ENCODE assay signal across 25 cellular contexts in genomic region chr12:108603743-108604142, GRCh38. TPM values are rescaled to one million over a fixed set of nuclear protein-coding genes. Genes with fewer than 3 reads are reported as not detected.
DNase-seq lines count a peak whose midpoint lies in the region; ATAC-seq, FAIRE-seq and TF ChIP-seq lines count a peak whose summit lies in the region.
"Had no signal": no experiment of that assay in that cellular context is flagged by ENCODE, and none has a peak within 500 bp of the region (broad histone marks: within the 10 kb centered on the region; RNA-seq: fewer than 3 reads in every experiment).

No MANE protein-coding gene starts in this region.

- H3K9me3 ChIP-seq in A549 = no peaks in the 10 kb centered on the region
- H3K9me3 ChIP-seq in K562 (replicated peaks; ENCODE audit: control insufficient read depth, insufficient read depth, low read depth, low read length) = no peaks in the 10 kb centered on the region
- H3K9me3 ChIP-seq in kidney (ENCODE audit: control insufficient read depth in 1 of 2, low read length in 2 of 2) = no peaks in the 10 kb centered on the region
- H3K9me3 ChIP-seq in osteoblast (ENCODE audit: low read depth, low read length) = no peaks in the 10 kb centered on the region
- no peaks in the 10 kb centered on the region for H3K9me3 ChIP-seq in hepatocyte (ENCODE audit: low read depth)
- H3K9me3 ChIP-seq: Peyer's patch, SJCRH30 had no signal

- H3K4me1 ChIP-seq in A549 (no peaks in the 10 kb centered on the region), K562 (replicated peaks in 1 of 2; ENCODE audit: control insufficient read depth in 2 of 2, insufficient read depth in 2 of 2, low read length in 2 of 2) (peaks cover 0 to 3% of the 10 kb centered on the region in 2 experiments; a peak in 3 of 5 replicates), kidney (ENCODE audit: control insufficient read depth in 1 of 2, insufficient read depth in 1 of 2, low read depth in 1 of 2, low read length in 2 of 2) (no peaks in the 10 kb centered on the region), osteoblast (ENCODE audit: insufficient read depth, low read length) (no peaks in the 10 kb centered on the region), hepatocyte (ENCODE audit: insufficient read depth) (peaks cover 4% of the 10 kb centered on the region)
- H3K4me1 ChIP-seq: Peyer's patch had no signal

- H3K79me2 ChIP-seq in K562 (ENCODE audit: control insufficient read depth, insufficient read depth, low read length) (no peaks in the 10 kb centered on the region), osteoblast (ENCODE audit: insufficient read depth, low read length) (no peaks in the 10 kb centered on the region), hepatocyte (peaks cover 2% of the 10 kb centered on the region)

- H2AFZ ChIP-seq in K562 (ENCODE audit: low read depth, low read length) = no peak overlapping the region
- no peak overlapping the region for H2AFZ ChIP-seq in osteoblast (ENCODE audit: low read length)
- H2AFZ ChIP-seq in hepatocyte = no peak overlapping the region

- TF ChIP-seq CTCF in A549 (IDR thresholded peaks at IDR 0.05) = no peak
- no peak for TF ChIP-seq CTCF in K562 (IDR thresholded peaks at IDR 0.05 in 2 of 3, conservative IDR thresholded peaks at IDR 0.05 in 1 of 3; ENCODE audit: insufficient read depth in 2 of 3, low read depth in 1 of 3, low read length in 3 of 3)
- no peak for TF ChIP-seq CTCF in kidney (IDR thresholded peaks at IDR 0.05; ENCODE audit: borderline replicate concordance, extremely low read depth, insufficient read depth)
- TF ChIP-seq CTCF in osteoblast (IDR thresholded peaks at IDR 0.05; ENCODE audit: extremely low read depth, low read depth, low read length) = no peak
- no peak for TF ChIP-seq CTCF in hepatocyte (IDR thresholded peaks at IDR 0.05; ENCODE audit: poor library complexity)

- peaks cover 3% of the 10 kb centered on the region for H3K9me1 ChIP-seq in K562 (ENCODE audit: control insufficient read depth, insufficient read depth, low read length)

- no peak for ATAC-seq in A549
- ATAC-seq in K562 = no peak
- no peak for ATAC-seq in Right ventricle myocardium superior (ENCODE audit: poor library complexity)
- ATAC-seq: HCT116 had no signal

- CTCF ChIA-PET in A549 (lab: Yijun Ruan, JAX) (interaction anchor here (1.0 to 20.7 kb wide), 4 partner anchors 10 to 36 kb away, joined by 3 to 533 read pairs (median 86); partner anchors contain the start of genes ISCU and SART3), K562 (lab: Yijun Ruan, JAX; ENCODE audit: low intra/inter-chr PET ratio) (no interaction called here)

- BruUV-seq in K562 (replicated peaks; lab: Mats Ljungman, UMichigan) = no TSS peak

- no peaks in the 10 kb centered on the region for H3K27me3 ChIP-seq in K562 (ENCODE audit: control insufficient read depth in 2 of 2, insufficient read depth in 2 of 2, low read length in 2 of 2)
- H3K27me3 ChIP-seq in osteoblast (ENCODE audit: insufficient read depth, low read length) = no peaks in the 10 kb centered on the region
- H3K27me3 ChIP-seq in hepatocyte = no peaks in the 10 kb centered on the region
- H3K27me3 ChIP-seq: Peyer's patch, SJCRH30 had no signal

- no peak overlapping the region for H3K4me3 ChIP-seq in A549
- no peak overlapping the region for H3K4me3 ChIP-seq in K562
- no peak overlapping the region for H3K4me3 ChIP-seq in kidney (ENCODE audit: low read length in 2 of 2)
- H3K4me3 ChIP-seq in osteoblast (ENCODE audit: insufficient read depth, low read length) = no peak overlapping the region
- H3K4me3 ChIP-seq in hepatocyte = no peak overlapping the region
- H3K4me3 ChIP-seq: GM23338, Peyer's patch, SJCRH30 had no signal

- in situ Hi-C loops in K562 (cut with MboI) = no loop called here

- no peaks in the 10 kb centered on the region for H3K36me3 Mint-ChIP-seq in activated CD4-positive, alpha-beta T cell treated with anti-CD3 and anti-CD28 coated beads, Interleukin-2, amount 10 ng/mL, durations not matched to agents 24 days and 14 days (ENCODE audit: low read depth)
- H3K36me3 Mint-ChIP-seq: CD4-positive, CD25-positive, alpha-beta regulatory T cell had no signal

- H4K20me1 ChIP-seq in K562 (replicated peaks; ENCODE audit: control insufficient read depth, insufficient read depth, low read length) (peaks cover 6% of the 10 kb centered on the region; the same call in 1 of the 2 replicates), osteoblast (ENCODE audit: insufficient read depth, low read length) (no peaks in the 10 kb centered on the region), hepatocyte (ENCODE audit: insufficient read depth, poor library complexity, severe bottlenecking) (no peaks in the 10 kb centered on the region)

- peaks cover 6% of the 10 kb centered on the region for H3K27me3 Mint-ChIP-seq in activated CD4-positive, alpha-beta T cell treated with anti-CD3 and anti-CD28 coated beads, Interleukin-2, amount 10 ng/mL, durations not matched to agents 24 days and 14 days

- H3K4me1 Mint-ChIP-seq in activated CD4-positive, alpha-beta T cell treated with anti-CD3 and anti-CD28 coated beads, Interleukin-2, amount 10 ng/mL, durations not matched to agents 24 days and 14 days = no peaks in the 10 kb centered on the region
- H3K4me1 Mint-ChIP-seq: CD4-positive, CD25-positive, alpha-beta regulatory T cell had no signal

- DNase-seq in A549 (ENCODE audit: low read depth in 1 of 2, low spot score in 1 of 2) = no peak
- DNase-seq in K562 (ENCODE audit: extremely low read depth in 1 of 4, low spot score in 3 of 4) = no peak
- peak; percentile 43 for DNase-seq in kidney
- peak; percentile 19 for DNase-seq in osteoblast (ENCODE audit: insufficient read length, low spot score, missing footprints)
- DNase-seq in Right ventricle myocardium superior = no peak
- no peak for DNase-seq in HT-29 (ENCODE audit: low spot score)
- DNase-seq in hepatocyte (ENCODE audit: low spot score) = no peak
- no peak for DNase-seq in activated CD4-positive, alpha-beta T cell treated with anti-CD3 and anti-CD28 coated beads, Interleukin-2, amount 10 ng/mL, durations not matched to agents 24 days and 14 days
- DNase-seq: CD4-positive, CD25-positive, alpha-beta regulatory T cell; COR-L47; DMS 273 treated with DMSO at 0.1 percent for 48 hours; IMR-90; MV-4-11; NCI-H1694; NCI-H2081; NCI-H2171; NCI-H345; NCI-H524; NCI-H82; Peyer's patch; SJCRH30 had no signal

- 45% methylated on average over 4 of the region's 4 CpGs for WGBS in A549 (ENCODE audit: missing lambda C conversion rate)
- WGBS in K562 (ENCODE audit: insufficient coverage, low coverage, missing lambda C conversion rate) = 10% methylated on average over 4 of the region's 4 CpGs
- 83% methylated on average over 4 of the region's 4 CpGs for WGBS in hepatocyte (ENCODE audit: low lambda C conversion rate, missing lambda C conversion rate)

- H3K27ac ChIP-seq in A549 (no peak overlapping the region), K562 (ENCODE audit: extremely low read depth, low read depth, low read length) (no peak overlapping the region), kidney (ENCODE audit: low read depth in 2 of 2, low read length in 2 of 2) (no peak overlapping the region), osteoblast (ENCODE audit: low read depth, low read length) (no peak overlapping the region), hepatocyte (no peak overlapping the region)
- H3K27ac ChIP-seq: Peyer's patch, SJCRH30 had no signal

- TF ChIP-seq RAD21 in A549 (conservative IDR thresholded peaks at IDR 0.05 in 1 of 2, IDR thresholded peaks at IDR 0.05 in 1 of 2) (no peak), K562 (CRISPR knock-in tag; conservative IDR thresholded peaks at IDR 0.05 in 1 of 2, IDR thresholded peaks at IDR 0.05 in 1 of 2) (no peak)

- H3K9me3 Mint-ChIP-seq in activated CD4-positive, alpha-beta T cell treated with anti-CD3 and anti-CD28 coated beads, Interleukin-2, amount 10 ng/mL, durations not matched to agents 24 days and 14 days = peaks cover 10% of the 10 kb centered on the region
- H3K9me3 Mint-ChIP-seq: GM23338 had no signal

- TF ChIP-seq POLR2A in A549 (IDR thresholded peaks at IDR 0.05; ENCODE audit: low read length) (no peak), K562 (conservative IDR thresholded peaks at IDR 0.05) (no peak)

- H3K4me3 Mint-ChIP-seq in activated CD4-positive, alpha-beta T cell treated with anti-CD3 and anti-CD28 coated beads, Interleukin-2, amount 10 ng/mL, durations not matched to agents 24 days and 14 days = no peak overlapping the region
- H3K4me3 Mint-ChIP-seq: CD4-positive, CD25-positive, alpha-beta regulatory T cell; GM23338 had no signal

- POLR2A ChIA-PET in A549 (lab: Yijun Ruan, JAX) (no interaction called here), K562 (lab: Yijun Ruan, JAX) (interaction anchor here (0.7 to 1.0 kb wide), 2 partner anchors 18 to 24 kb away, joined by 3 read pairs; no protein-coding TSS in a partner anchor)

- intact Hi-C loops in K562 (cut with micrococcal nuclease) (no loop called here), kidney (cut with DNase I) (no loop called here), Right ventricle myocardium superior (cut with DNase I) (no loop called here)
- intact Hi-C loops in activated CD4-positive, alpha-beta T cell treated with anti-CD3 and anti-CD28 coated beads, Interleukin-2, amount 10 ng/mL, durations not matched to agents 24 days and 14 days (cut with micrococcal nuclease) = no loop called here

- H3K9ac ChIP-seq in K562 (ENCODE audit: insufficient read depth in 1 of 2, low read depth in 2 of 2, low read length in 2 of 2) = 0 out of 4 replicates have a peak overlapping the region, but pooled peaks of 1 of the 2 experiments have one; percentile 29
- no peak overlapping the region for H3K9ac ChIP-seq in kidney (ENCODE audit: low read length in 2 of 2)

- no peaks in the 10 kb centered on the region for H3K9me2 ChIP-seq in hepatocyte (replicated peaks; ENCODE audit: insufficient read depth)

- TF ChIP-seq EP300 in A549 (IDR thresholded peaks at IDR 0.05) (no peak), K562 (IDR thresholded peaks at IDR 0.05; ENCODE audit: low read length) (no peak)

- H3K36me3 ChIP-seq in K562 (ENCODE audit: control insufficient read depth, insufficient read depth, low read length) (no peaks in the 10 kb centered on the region), kidney (ENCODE audit: control insufficient read depth in 1 of 2, insufficient read depth in 2 of 2, low read length in 2 of 2) (no peaks in the 10 kb centered on the region), osteoblast (ENCODE audit: insufficient read depth, low read length) (no peaks in the 10 kb centered on the region), hepatocyte (replicated peaks; ENCODE audit: insufficient read depth, low read depth) (no peaks in the 10 kb centered on the region)
- H3K36me3 ChIP-seq: Peyer's patch, SJCRH30 had no signal

- H3K4me2 ChIP-seq in A549 (no peak overlapping the region), K562 (ENCODE audit: insufficient read depth, low read length) (no peak overlapping the region), osteoblast (ENCODE audit: insufficient read depth, low read length) (no peak overlapping the region), hepatocyte (no peak overlapping the region)
- H3K4me2 ChIP-seq: GM23338 had no signal

- H3K27ac Mint-ChIP-seq in activated CD4-positive, alpha-beta T cell treated with anti-CD3 and anti-CD28 coated beads, Interleukin-2, amount 10 ng/mL, durations not matched to agents 24 days and 14 days = no peak overlapping the region
- H3K27ac Mint-ChIP-seq: GM23338 had no signal

- FAIRE-seq in A549 (lab: Jason Lieb, UNC) = no peak
- no peak for FAIRE-seq in K562 (lab: Jason Lieb, UNC)
- FAIRE-seq in kidney (lab: Jason Lieb, UNC) = no peak
- FAIRE-seq: HTR-8/SVneo had no signal

RNA-seq across cellular contexts. Expression of gene TMEM119, which starts 5.9 kb away (rescaled TPM):
- polyA plus RNA-seq in A549 (2011; rRNA removed) (not detected in 2 replicates), A549 (2017; fragmentation: RNase III; extraction: RNeasy Plus Mini Kit Qiagen cat#74134 plus additional on column Dnase treatment) (not detected in 3 replicates), K562 (2011; rRNA removed) (not detected in 2 replicates), K562 (2014; fragmentation: Illumina TruSeq; extraction: Trizol) (not detected in 2 replicates), K562 (2014; fragmentation: Nextera tagmentation; extraction: Ambion mirVana) (not detected), K562 (2014; rRNA removed) (not detected in 2 replicates), kidney (ENCODE audit: insufficient read depth, low read depth, low replicate concordance) (4.1 TPM), hepatocyte (54.4 and 59.6 TPM in 2 replicates)
- polyA plus RNA-seq in A549 (2012; cell fraction: cytosol; rRNA removed) = not detected in 2 replicates
- polyA plus RNA-seq in A549 (2012; cell fraction: nucleus; rRNA removed) = not detected in 2 replicates
- not detected in 2 replicates for polyA minus RNA-seq in A549 (2011; rRNA and poly(A)+ RNA removed)
- total RNA-seq in K562 (2011; cell fraction: chromatin; rRNA removed; ENCODE audit: low replicate concordance) = not detected in 2 replicates
- total RNA-seq in K562 (2011; cell fraction: nucleolus; rRNA removed) = not detected in 2 replicates
- total RNA-seq in K562 (2011; cell fraction: nucleoplasm; rRNA removed) = not detected in 2 replicates
- total RNA-seq in K562 (2014; rRNA removed) (not detected in 2 replicates), K562 (2014; rRNA removed; fragmentation: Illumina TruSeq; extraction: Trizol) (not detected in 2 replicates), K562 (2015; rRNA removed; fragmentation: Illumina TruSeq; extraction: Trizol) (not detected in 2 replicates), K562 (2021) (0.18 TPM in 1 of 2 replicates, not detected in the other), kidney (15.8 TPM), osteoblast (359 and 362 TPM in 2 replicates), Right ventricle myocardium superior (0.54 TPM), hepatocyte (69.7 and 70.1 TPM in 2 replicates)
- polyA plus RNA-seq in K562 (2011; cell fraction: cytosol; rRNA removed) = 0.01 TPM in 1 of 2 replicates, not detected in the other
- not detected in 2 replicates for polyA plus RNA-seq in K562 (2011; cell fraction: nucleus; rRNA removed)
- 0.11 TPM in 1 of 2 replicates, not detected in the other for polyA plus RNA-seq in K562 (2012)
- polyA minus RNA-seq in K562 (2011; rRNA and poly(A)+ RNA removed) = not detected in 2 replicates
- polyA minus RNA-seq in K562 (2011; cell fraction: cytosol; rRNA and poly(A)+ RNA removed) = not detected in 2 replicates
- not detected in 2 replicates for polyA minus RNA-seq in K562 (2011; cell fraction: nucleus; rRNA and poly(A)+ RNA removed)
- not detected in 2 replicates for total RNA-seq in HT-29 (2014; rRNA removed; shearing (Covaris generic))
- 0.47 TPM in 1 of 2 replicates, not detected in the other for total RNA-seq in activated CD4-positive, alpha-beta T cell treated with anti-CD3 and anti-CD28 coated beads, Interleukin-2, amount 10 ng/mL, durations not matched to agents 24 days and 14 days
- total RNA-seq: A673 had no signal

RNA-seq across cellular contexts. Expression of gene SELPLG, which starts 30.0 kb away (rescaled TPM):
- 0.17 and 0.24 TPM in 2 replicates for polyA plus RNA-seq in A549 (2011; rRNA removed)
- 0.30 and 0.49 TPM in 2 replicates for polyA plus RNA-seq in A549 (2012; cell fraction: cytosol; rRNA removed)
- polyA plus RNA-seq in A549 (2012; cell fraction: nucleus; rRNA removed) = 1.2 and 1.3 TPM in 2 replicates
- 0.43 to 0.67 TPM (median 0.65 TPM) in 3 replicates for polyA plus RNA-seq in A549 (2017; fragmentation: RNase III; extraction: RNeasy Plus Mini Kit Qiagen cat#74134 plus additional on column Dnase treatment)
- 0.19 TPM in 1 of 2 replicates, not detected in the other for polyA minus RNA-seq in A549 (2011; rRNA and poly(A)+ RNA removed)
- 0.35 and 0.79 TPM in 2 replicates for total RNA-seq in K562 (2011; cell fraction: chromatin; rRNA removed; ENCODE audit: low replicate concordance)
- 1.1 and 1.5 TPM in 2 replicates for total RNA-seq in K562 (2011; cell fraction: nucleolus; rRNA removed)
- 0.59 and 0.69 TPM in 2 replicates for total RNA-seq in K562 (2011; cell fraction: nucleoplasm; rRNA removed)
- 1.7 and 3.4 TPM in 2 replicates for total RNA-seq in K562 (2014; rRNA removed)
- total RNA-seq in K562 (2014; rRNA removed; fragmentation: Illumina TruSeq; extraction: Trizol) = 0.54 and 0.76 TPM in 2 replicates
- 10.2 TPM in 2 replicates for total RNA-seq in K562 (2015; rRNA removed; fragmentation: Illumina TruSeq; extraction: Trizol)
- 2.2 and 2.5 TPM in 2 replicates for total RNA-seq in K562 (2021)
- 1.4 and 1.6 TPM in 2 replicates for polyA plus RNA-seq in K562 (2011; rRNA removed)
- polyA plus RNA-seq in K562 (2011; cell fraction: cytosol; rRNA removed) = 1.9 and 6.8 TPM in 2 replicates
- polyA plus RNA-seq in K562 (2011; cell fraction: nucleus; rRNA removed) = 0.60 and 0.92 TPM in 2 replicates
- polyA plus RNA-seq in K562 (2012) = 9.4 and 9.9 TPM in 2 replicates
- polyA plus RNA-seq in K562 (2014; fragmentation: Illumina TruSeq; extraction: Trizol) = 3.3 and 3.9 TPM in 2 replicates
- polyA plus RNA-seq in K562 (2014; fragmentation: Nextera tagmentation; extraction: Ambion mirVana) = under 1 TPM; 0.22 to 0.34 TPM
- 1.2 and 2.8 TPM in 2 replicates for polyA plus RNA-seq in K562 (2014; rRNA removed)
- 0.48 and 1.1 TPM in 2 replicates for polyA minus RNA-seq in K562 (2011; rRNA and poly(A)+ RNA removed)
- 0.91 and 0.95 TPM in 2 replicates for polyA minus RNA-seq in K562 (2011; cell fraction: cytosol; rRNA and poly(A)+ RNA removed)
- polyA minus RNA-seq in K562 (2011; cell fraction: nucleus; rRNA and poly(A)+ RNA removed) = 0.27 and 0.44 TPM in 2 replicates
- total RNA-seq in kidney = 14.3 TPM
- 3.7 TPM for polyA plus RNA-seq in kidney (ENCODE audit: insufficient read depth, low read depth, low replicate concordance)
- total RNA-seq in osteoblast = 1.1 and 1.2 TPM in 2 replicates
- 4.2 TPM for total RNA-seq in Right ventricle myocardium superior
- not detected in 2 replicates for total RNA-seq in HT-29 (2014; rRNA removed; shearing (Covaris generic))
- total RNA-seq in hepatocyte = 0.37 and 0.72 TPM in 2 replicates
- 1.5 and 1.8 TPM in 2 replicates for polyA plus RNA-seq in hepatocyte
- total RNA-seq in activated CD4-positive, alpha-beta T cell treated with anti-CD3 and anti-CD28 coated beads, Interleukin-2, amount 10 ng/mL, durations not matched to agents 24 days and 14 days = 47.4 and 49.4 TPM in 2 replicates

RNA-seq across cellular contexts. Expression of gene ISCU, which starts 41.3 kb away (rescaled TPM):
- polyA plus RNA-seq in A549 (2011; rRNA removed) = 174 and 177 TPM in 2 replicates
- 81.6 and 86.3 TPM in 2 replicates for polyA plus RNA-seq in A549 (2012; cell fraction: cytosol; rRNA removed)
- polyA plus RNA-seq in A549 (2012; cell fraction: nucleus; rRNA removed) = 33.9 and 64.2 TPM in 2 replicates
- 97.1 to 101 TPM (median 97.5 TPM) in 3 replicates for polyA plus RNA-seq in A549 (2017; fragmentation: RNase III; extraction: RNeasy Plus Mini Kit Qiagen cat#74134 plus additional on column Dnase treatment)
- polyA minus RNA-seq in A549 (2011; rRNA and poly(A)+ RNA removed) = 42.4 and 60.2 TPM in 2 replicates
- total RNA-seq in K562 (2011; cell fraction: chromatin; rRNA removed; ENCODE audit: low replicate concordance) = 50.8 and 64.7 TPM in 2 replicates
- 37.6 and 42.7 TPM in 2 replicates for total RNA-seq in K562 (2011; cell fraction: nucleolus; rRNA removed)
- total RNA-seq in K562 (2011; cell fraction: nucleoplasm; rRNA removed) = 58.2 and 69.2 TPM in 2 replicates
- 92.5 and 136 TPM in 2 replicates for total RNA-seq in K562 (2014; rRNA removed)
- total RNA-seq in K562 (2014; rRNA removed; fragmentation: Illumina TruSeq; extraction: Trizol) = 74.2 and 77.5 TPM in 2 replicates
- total RNA-seq in K562 (2015; rRNA removed; fragmentation: Illumina TruSeq; extraction: Trizol) = 75.6 and 77.3 TPM in 2 replicates
- total RNA-seq in K562 (2021) = 67.8 and 68.7 TPM in 2 replicates
- 80.9 and 89.6 TPM in 2 replicates for polyA plus RNA-seq in K562 (2011; rRNA removed)
- polyA plus RNA-seq in K562 (2011; cell fraction: cytosol; rRNA removed) = 36.5 and 59.5 TPM in 2 replicates
- polyA plus RNA-seq in K562 (2011; cell fraction: nucleus; rRNA removed) = 120 and 177 TPM in 2 replicates
- 76.7 and 87.8 TPM in 2 replicates for polyA plus RNA-seq in K562 (2012)
- polyA plus RNA-seq in K562 (2014; fragmentation: Illumina TruSeq; extraction: Trizol) = 69.4 and 77.7 TPM in 2 replicates
- 10 to 100 TPM; 15.9 to 19.8 TPM for polyA plus RNA-seq in K562 (2014; fragmentation: Nextera tagmentation; extraction: Ambion mirVana)
- polyA plus RNA-seq in K562 (2014; rRNA removed) = 84.7 and 86.8 TPM in 2 replicates
- polyA minus RNA-seq in K562 (2011; rRNA and poly(A)+ RNA removed) = 65.3 and 73.2 TPM in 2 replicates
- polyA minus RNA-seq in K562 (2011; cell fraction: cytosol; rRNA and poly(A)+ RNA removed) = 16.6 and 26.3 TPM in 2 replicates
- polyA minus RNA-seq in K562 (2011; cell fraction: nucleus; rRNA and poly(A)+ RNA removed) = 25.0 and 57.6 TPM in 2 replicates
- total RNA-seq in kidney = 183 TPM
- polyA plus RNA-seq in kidney (ENCODE audit: insufficient read depth, low read depth, low replicate concordance) = 511 TPM
- 166 and 184 TPM in 2 replicates for total RNA-seq in osteoblast
- total RNA-seq in Right ventricle myocardium superior = 484 TPM
- 71.1 and 91.3 TPM in 2 replicates for total RNA-seq in HT-29 (2014; rRNA removed; shearing (Covaris generic))
- 107 and 116 TPM in 2 replicates for total RNA-seq in hepatocyte
- polyA plus RNA-seq in hepatocyte = 149 and 169 TPM in 2 replicates
- 61.5 and 66.1 TPM in 2 replicates for total RNA-seq in activated CD4-positive, alpha-beta T cell treated with anti-CD3 and anti-CD28 coated beads, Interleukin-2, amount 10 ng/mL, durations not matched to agents 24 days and 14 days

RNA-seq across cellular contexts. Expression of gene SART3, which starts 42.8 kb away (rescaled TPM):
- 51.8 and 52.7 TPM in 2 replicates for polyA plus RNA-seq in A549 (2011; rRNA removed)
- polyA plus RNA-seq in A549 (2012; cell fraction: cytosol; rRNA removed) = 27.4 and 33.8 TPM in 2 replicates
- 33.0 and 47.5 TPM in 2 replicates for polyA plus RNA-seq in A549 (2012; cell fraction: nucleus; rRNA removed)
- 77.2 to 83.2 TPM (median 81.5 TPM) in 3 replicates for polyA plus RNA-seq in A549 (2017; fragmentation: RNase III; extraction: RNeasy Plus Mini Kit Qiagen cat#74134 plus additional on column Dnase treatment)
- polyA minus RNA-seq in A549 (2011; rRNA and poly(A)+ RNA removed) = 53.1 and 59.4 TPM in 2 replicates
- total RNA-seq in K562 (2011; cell fraction: chromatin; rRNA removed; ENCODE audit: low replicate concordance) = 295 and 336 TPM in 2 replicates
- total RNA-seq in K562 (2011; cell fraction: nucleolus; rRNA removed) = 193 and 203 TPM in 2 replicates
- total RNA-seq in K562 (2011; cell fraction: nucleoplasm; rRNA removed) = 258 and 314 TPM in 2 replicates
- 167 and 396 TPM in 2 replicates for total RNA-seq in K562 (2014; rRNA removed)
- 64.7 and 66.7 TPM in 2 replicates for total RNA-seq in K562 (2014; rRNA removed; fragmentation: Illumina TruSeq; extraction: Trizol)
- total RNA-seq in K562 (2015; rRNA removed; fragmentation: Illumina TruSeq; extraction: Trizol) = 103 and 104 TPM in 2 replicates
- 63.2 and 72.6 TPM in 2 replicates for total RNA-seq in K562 (2021)
- 32.1 and 33.7 TPM in 2 replicates for polyA plus RNA-seq in K562 (2011; rRNA removed)
- 11.9 and 18.3 TPM in 2 replicates for polyA plus RNA-seq in K562 (2011; cell fraction: cytosol; rRNA removed)
- polyA plus RNA-seq in K562 (2011; cell fraction: nucleus; rRNA removed) = 128 and 132 TPM in 2 replicates
- 43.0 and 62.6 TPM in 2 replicates for polyA plus RNA-seq in K562 (2012)
- 54.4 and 56.7 TPM in 2 replicates for polyA plus RNA-seq in K562 (2014; fragmentation: Illumina TruSeq; extraction: Trizol)
- 1 to 10 TPM; 8.9 to 9.9 TPM for polyA plus RNA-seq in K562 (2014; fragmentation: Nextera tagmentation; extraction: Ambion mirVana)
- polyA plus RNA-seq in K562 (2014; rRNA removed) = 52.6 and 58.4 TPM in 2 replicates
- polyA minus RNA-seq in K562 (2011; rRNA and poly(A)+ RNA removed) = 73.9 and 94.6 TPM in 2 replicates
- polyA minus RNA-seq in K562 (2011; cell fraction: cytosol; rRNA and poly(A)+ RNA removed) = 27.6 and 31.6 TPM in 2 replicates
- 152 and 195 TPM in 2 replicates for polyA minus RNA-seq in K562 (2011; cell fraction: nucleus; rRNA and poly(A)+ RNA removed)
- total RNA-seq in kidney = 59.1 TPM
- polyA plus RNA-seq in kidney (ENCODE audit: insufficient read depth, low read depth, low replicate concordance) = 14.9 TPM
- total RNA-seq in osteoblast = 39.8 and 57.9 TPM in 2 replicates
- total RNA-seq in Right ventricle myocardium superior = 18.9 TPM
- 91.8 and 98.9 TPM in 2 replicates for total RNA-seq in HT-29 (2014; rRNA removed; shearing (Covaris generic))
- total RNA-seq in hepatocyte = 41.0 and 60.4 TPM in 2 replicates
- 20.0 and 25.0 TPM in 2 replicates for polyA plus RNA-seq in hepatocyte
- 89.1 and 90.5 TPM in 2 replicates for total RNA-seq in activated CD4-positive, alpha-beta T cell treated with anti-CD3 and anti-CD28 coated beads, Interleukin-2, amount 10 ng/mL, durations not matched to agents 24 days and 14 days

Comparison
In these comparisons a context has a peak if more than half of its experiments do, and no peak if none do; other contexts are left out.
1. DNase-seq: peak in kidney (single experiment) and osteoblast (single experiment); none in A549 (0 of 2), K562 (0 of 4), Right ventricle myocardium superior (single experiment), HT-29 (single experiment), hepatocyte (single experiment) and activated CD4-positive, alpha-beta T cell treated with anti-CD3 and anti-CD28 coated beads, Interleukin-2, amount 10 ng/mL, durations not matched to agents 24 days and 14 days (single experiment).
2. RNA of gene TMEM119, which starts 5.9 kb away (total RNA-seq): 359 to 362 TPM in osteoblast, 69.7 to 70.1 TPM in hepatocyte and 15.8 TPM in kidney (single experiment); 0.54 TPM in Right ventricle myocardium superior (single experiment), 0.47 TPM in activated CD4-positive, alpha-beta T cell treated with anti-CD3 and anti-CD28 coated beads, Interleukin-2, amount 10 ng/mL, durations not matched to agents 24 days and 14 days, 0.18 TPM in K562 and not detected in HT-29; every median in the first group is over 10 times any median in the second.
3. Of the 35 proteins assayed by ChIP-seq in both K562 and A549: peak only in K562: none; only in A549: none; in both: ZFP36; in neither: 34.